9 cellular contexts compared by ENCODE assay signal in genomic region chr20:57481281-57481711, GRCh38. TPM values are rescaled to one million over a fixed set of nuclear protein-coding genes. Genes with fewer than 3 reads are reported as not detected.
A peak's percentile ranks its signal among the peaks of the same experiment; 100 is the strongest.
DNase-seq lines count a peak whose midpoint lies in the region; ATAC-seq, FAIRE-seq and TF ChIP-seq lines count a peak whose summit lies in the region.
"Had no signal": no experiment of that assay in that cellular context is flagged by ENCODE, and none has a peak within 500 bp of the region (broad histone marks: within the 10 kb centered on the region; RNA-seq: fewer than 3 reads in every experiment).

No MANE protein-coding gene starts in this region.

- H3K27me3 ChIP-seq in A673 (replicated peaks; ENCODE audit: insufficient read depth, low read depth, low read length, poor library complexity) = no peaks in the 10 kb centered on the region

- peak overlapping the region; percentile 37 for H3K27ac ChIP-seq in A673 (ENCODE audit: low read depth, low read length, poor library complexity, severe bottlenecking)
- no peak overlapping the region for H3K27ac ChIP-seq in coronary artery
- H3K27ac ChIP-seq: C4-2B had no signal

- TF ChIP-seq CTCF in A673 (conservative IDR thresholded peaks at IDR 0.05; ENCODE audit: low read depth, low read length) = no peak
- no peak for TF ChIP-seq CTCF in coronary artery (IDR thresholded peaks at IDR 0.05)

- CTCF ChIA-PET in A673 (lab: Charles Lee) = no interaction called here

- no peaks in the 10 kb centered on the region for H3K36me3 ChIP-seq in A673 (ENCODE audit: insufficient read depth, low read length, poor library complexity, severe bottlenecking)

- H3K9me3 ChIP-seq in A673 (ENCODE audit: low read depth, low read length, poor library complexity, severe bottlenecking) = no peaks in the 10 kb centered on the region

- H3K4me3 ChIP-seq in A673 (ENCODE audit: low read depth, low read length, poor library complexity, severe bottlenecking) = no peak overlapping the region
- H3K4me3 ChIP-seq in coronary artery = no peak overlapping the region

- intact Hi-C loops in A673 (cut with micrococcal nuclease; ENCODE audit: unreplicated experiment) = no loop called here

- H3K4me1 ChIP-seq in A673 (ENCODE audit: insufficient read depth, low read length, poor library complexity, severe bottlenecking) = peaks cover 19% of the 10 kb centered on the region

- BruUV-seq in A673 (replicated peaks; lab: Mats Ljungman, UMichigan) = no TSS peak

- POLR2A ChIA-PET in A673 (lab: Charles Lee; ENCODE audit: low non-redundant PET) = no interaction called here

- ATAC-seq in GM19397 (IDR thresholded peaks at IDR 0.05; ENCODE audit: unreplicated experiment) (peak; percentile 10), HG03135 (IDR thresholded peaks at IDR 0.05; ENCODE audit: unreplicated experiment) (peak; percentile 19)

- no peak for FAIRE-seq in GM19239 (lab: Jason Lieb, UNC)

- DNase-seq in A673 (ENCODE audit: low spot score) = no peak
- DNase-seq in coronary artery (ENCODE audit: low spot score) = peak; percentile 50
- DNase-seq in NCI-H82 (lab: John Stamatoyannopoulos, UW) = no peak
- no peak for DNase-seq in GM19239 (ENCODE audit: insufficient read length, low spot score)
- DNase-seq in GM19240 (ENCODE audit: insufficient read length, low spot score) = no peak
- DNase-seq in cortex of kidney (lab: John Stamatoyannopoulos, UW) = no peak

RNA-seq across cellular contexts. Expression of gene CTCFL, which starts 43.6 kb away (rescaled TPM):
- total RNA-seq in A673 (2021) = 0.90 and 1.6 TPM in 2 replicates
